1 cellular context compared by ENCODE assay signal in the genomic region with DNA sequence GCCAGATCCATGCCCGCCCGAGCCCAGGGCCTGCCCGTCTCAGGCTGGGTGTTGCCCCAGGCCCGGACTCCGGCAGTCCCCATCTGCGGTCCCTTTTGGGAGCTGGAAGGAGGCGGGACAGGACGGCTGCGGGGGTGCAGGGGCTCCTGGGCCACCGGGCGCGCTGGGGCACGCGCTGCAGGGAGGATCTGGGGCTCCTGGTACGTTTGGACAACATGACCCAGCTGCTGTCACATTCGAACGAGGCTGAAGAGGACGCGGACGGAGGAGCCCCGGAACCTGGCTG.
A peak's percentile ranks its signal among the peaks of the same experiment; 100 is the strongest.
TF ChIP-seq lines count a peak whose summit lies in the region.

No MANE protein-coding gene starts in this region.

TF ChIP-seq in HEK293, 187 proteins besides CTCF, POLR2A, EP300 and RAD21 (continued from another document):
- TF ChIP-seq, protein P1, sequence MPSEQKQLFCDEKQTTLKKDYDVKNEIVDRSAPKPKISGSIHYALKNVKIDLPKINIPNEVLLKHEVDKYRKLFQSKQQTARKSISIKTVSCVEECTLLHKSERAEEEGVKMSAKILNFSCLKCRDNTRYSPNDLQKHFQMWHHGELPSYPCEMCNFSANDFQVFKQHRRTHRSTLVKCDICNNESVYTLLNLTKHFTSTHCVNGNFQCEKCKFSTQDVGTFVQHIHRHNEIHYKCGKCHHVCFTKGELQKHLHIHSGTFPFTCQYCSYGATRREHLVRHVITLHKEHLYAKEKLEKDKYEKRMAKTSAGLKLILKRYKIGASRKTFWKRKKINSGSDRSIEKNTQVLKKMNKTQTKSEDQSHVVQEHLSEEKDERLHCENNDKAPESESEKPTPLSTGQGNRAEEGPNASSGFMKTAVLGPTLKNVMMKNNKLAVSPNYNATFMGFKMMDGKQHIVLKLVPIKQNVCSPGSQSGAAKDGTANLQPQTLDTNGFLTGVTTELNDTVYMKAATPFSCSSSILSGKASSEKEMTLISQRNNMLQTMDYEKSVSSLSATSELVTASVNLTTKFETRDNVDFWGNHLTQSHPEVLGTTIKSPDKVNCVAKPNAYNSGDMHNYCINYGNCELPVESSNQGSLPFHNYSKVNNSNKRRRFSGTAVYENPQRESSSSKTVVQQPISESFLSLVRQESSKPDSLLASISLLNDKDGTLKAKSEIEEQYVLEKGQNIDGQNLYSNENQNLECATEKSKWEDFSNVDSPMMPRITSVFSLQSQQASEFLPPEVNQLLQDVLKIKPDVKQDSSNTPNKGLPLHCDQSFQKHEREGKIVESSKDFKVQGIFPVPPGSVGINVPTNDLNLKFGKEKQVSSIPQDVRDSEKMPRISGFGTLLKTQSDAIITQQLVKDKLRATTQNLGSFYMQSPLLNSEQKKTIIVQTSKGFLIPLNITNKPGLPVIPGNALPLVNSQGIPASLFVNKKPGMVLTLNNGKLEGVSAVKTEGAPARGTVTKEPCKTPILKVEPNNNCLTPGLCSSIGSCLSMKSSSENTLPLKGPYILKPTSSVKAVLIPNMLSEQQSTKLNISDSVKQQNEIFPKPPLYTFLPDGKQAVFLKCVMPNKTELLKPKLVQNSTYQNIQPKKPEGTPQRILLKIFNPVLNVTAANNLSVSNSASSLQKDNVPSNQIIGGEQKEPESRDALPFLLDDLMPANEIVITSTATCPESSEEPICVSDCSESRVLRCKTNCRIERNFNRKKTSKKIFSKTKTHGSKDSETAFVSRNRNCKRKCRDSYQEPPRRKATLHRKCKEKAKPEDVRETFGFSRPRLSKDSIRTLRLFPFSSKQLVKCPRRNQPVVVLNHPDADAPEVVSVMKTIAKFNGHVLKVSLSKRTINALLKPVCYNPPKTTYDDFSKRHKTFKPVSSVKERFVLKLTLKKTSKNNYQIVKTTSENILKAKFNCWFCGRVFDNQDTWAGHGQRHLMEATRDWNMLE (tag by site-specific recombination; conservative IDR thresholded peaks at IDR 0.05; ENCODE audit: low read depth): no peak
- TF ChIP-seq HOXC10 (CRISPR knock-in tag; IDR thresholded peaks at IDR 0.05): no peak
- TF ChIP-seq ZNF692 (tag by site-specific recombination; IDR thresholded peaks at IDR 0.05): 0 out of 2 replicates have a peak, but pooled peaks have one; percentile 18
